9 cellular contexts compared by ENCODE assay signal in the genomic region with DNA sequence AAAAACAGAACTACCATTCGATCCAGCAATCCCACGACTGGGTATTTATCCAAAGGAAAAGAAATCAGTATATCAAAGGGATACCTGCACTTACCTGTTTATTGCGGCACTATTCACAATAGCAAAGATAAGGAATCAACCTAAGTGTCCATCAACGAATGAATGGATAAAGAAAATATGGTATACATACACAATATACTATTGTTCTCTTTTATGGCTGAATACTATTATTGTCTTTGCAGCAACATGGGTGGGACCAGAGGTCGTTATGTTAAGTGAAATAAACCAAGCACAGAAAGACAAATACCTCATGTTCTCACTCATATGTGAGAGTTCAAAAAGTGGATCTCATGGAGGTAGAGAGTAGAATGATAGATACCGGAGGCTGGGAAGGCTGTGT.
"Had no signal": no experiment of that assay in that cellular context is flagged by ENCODE, and none has a peak within 500 bp of the region (broad histone marks: within the 10 kb centered on the region; RNA-seq: fewer than 3 reads in every experiment).

No MANE protein-coding gene starts in this region.

- FAIRE-seq: HTR-8/SVneo, K562 had no signal

- H3K4me3 ChIP-seq: GM23248, HAP-1, K562 had no signal

- H3K9ac ChIP-seq: GM23248 had no signal

- H3K27ac ChIP-seq: GM23248 had no signal

- DNase-seq: GM23248, GOT3, H7, HFFc6, IMR-90 had no signal

- H3K36me3 ChIP-seq: HAP-1 had no signal

- H3K9me3 ChIP-seq: HAP-1 had no signal

- ATAC-seq: HCT116, K562 had no signal
